Comparison of ENCODE assay signal across 8 cellular contexts in the genomic region with DNA sequence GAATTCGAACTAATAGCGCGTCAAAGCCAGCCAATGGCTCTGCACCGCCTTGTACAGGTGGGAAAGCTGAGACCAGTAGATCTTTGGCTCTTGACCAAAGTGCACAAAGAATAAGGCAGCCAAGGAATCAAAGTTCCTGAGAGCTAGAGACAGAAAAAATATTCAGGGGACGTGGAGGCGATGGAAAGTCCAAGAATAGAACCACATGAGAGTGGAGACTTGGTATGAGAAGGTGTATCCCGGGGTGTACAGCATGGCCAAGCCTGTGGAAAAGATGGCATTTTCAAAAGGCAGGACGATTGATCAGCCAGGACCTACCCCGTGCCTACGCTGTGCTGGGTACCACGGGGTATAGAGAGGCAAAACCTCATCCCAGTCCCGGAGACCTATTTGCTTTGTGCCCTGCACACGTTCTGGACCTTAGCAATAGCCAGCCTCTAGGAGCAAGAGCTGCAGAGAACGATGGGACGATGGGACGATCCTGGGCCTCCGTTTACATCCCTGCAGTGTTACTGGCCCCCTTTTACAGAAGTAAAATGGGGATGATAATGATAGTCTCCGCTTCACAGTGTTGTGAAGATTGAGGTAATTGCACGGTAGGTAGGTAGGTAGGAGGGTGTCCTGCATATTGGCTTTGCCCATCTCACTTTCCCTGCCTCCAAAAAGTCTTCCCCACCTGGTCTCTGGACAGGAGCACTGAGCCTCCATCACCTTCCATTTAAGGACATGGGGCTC. TPM values are rescaled to one million over a fixed set of nuclear protein-coding genes. Genes with fewer than 3 reads are reported as not detected.
DNase-seq lines count a peak whose midpoint lies in the region; ATAC-seq, FAIRE-seq and TF ChIP-seq lines count a peak whose summit lies in the region.

No MANE protein-coding gene starts in this region.

- H3K4me3 ChIP-seq in gastrocnemius medialis, result peak overlapping the region; percentile 62 to 99 (median 93)

- DNase-seq in NCI-H2107 treated with DMSO at 0.1 percent for 48 hours (lab: John Stamatoyannopoulos, UW; ENCODE audit: unreplicated experiment), result peak; percentile 46
- DNase-seq in NCI-H2107 (lab: John Stamatoyannopoulos, UW), result no peak
- peak; percentile 63 for DNase-seq in activated CD8-positive, alpha-beta memory T cell treated with anti-CD3 and anti-CD28 coated beads, Interleukin-2, amount 50 U/mL, for 48 hours
- DNase-seq in Right ventricle myocardium superior, result no peak
- no peak for DNase-seq in gastrocnemius medialis
- DNase-seq in H54 (ENCODE audit: insufficient read length, low spot score), result no peak
- no peak for DNase-seq in NCI-H2196 treated with DMSO at 0.1 percent for 48 hours (lab: John Stamatoyannopoulos, UW; ENCODE audit: unreplicated experiment)

- peaks cover 0 to 21% of the 10 kb centered on the region in 2 donors for H3K36me3 ChIP-seq in gastrocnemius medialis

- in situ Hi-C loops in gastrocnemius medialis (cut with MboI; ENCODE audit: low sequenced_read_pairs in 4 of 4), result loop anchor here in 2 of 4 donors (25.0 kb wide), 2 partner anchors 313 to 437 kb away; partner anchors contain the start of gene CCDC174 (in 1 of the 2)

- FAIRE-seq in H54 (lab: Jason Lieb, UNC), result no peak

- H3K27ac ChIP-seq in gastrocnemius medialis, result peak overlapping the region; percentile 87 to 96 (median 88)

- H3K4me1 ChIP-seq in gastrocnemius medialis, result peaks cover 36 to 41% of the 10 kb centered on the region in 2 donors

- no peak for TF ChIP-seq CTCF in gastrocnemius medialis (IDR thresholded peaks at IDR 0.05 in 4 of 5, conservative IDR thresholded peaks at IDR 0.05 in 1 of 5)

- no peaks in the 10 kb centered on the region for H3K27me3 ChIP-seq in gastrocnemius medialis

- ATAC-seq in HG03432 (IDR thresholded peaks at IDR 0.05; ENCODE audit: unreplicated experiment) (peak; percentile 28), Right ventricle myocardium superior (ENCODE audit: poor library complexity) (peak; percentile 5), gastrocnemius medialis (peak; percentile 4 to 5)

- TF ChIP-seq POLR2A in gastrocnemius medialis (IDR thresholded peaks at IDR 0.05) (no peak), H54 (IDR thresholded peaks at IDR 0.05; ENCODE audit: low read depth, low read length) (no peak)

- H3K9me3 ChIP-seq in gastrocnemius medialis, result no peaks in the 10 kb centered on the region

- intact Hi-C loops in Right ventricle myocardium superior (cut with DNase I), result loop anchor here (10.0 kb wide), 1 partner anchor 105 kb away; the partner anchor contains the start of gene CAPN7
- intact Hi-C loops in gastrocnemius medialis (cut with DNase I; ENCODE audit: low total_unique reads), result loop anchor here (1.0 to 5.0 kb wide), 5 partner anchors 34 to 447 kb away; partner anchors contain the start of genes CCDC174, MRPS25 and NR2C2

RNA-seq across cellular contexts. Expression of gene RBSN, which starts 0.6 kb away (rescaled TPM):
- total RNA-seq in Right ventricle myocardium superior (17.1 TPM), gastrocnemius medialis (10 to 100 TPM; 26.8 to 42.6 (median 28.6) TPM)

RNA-seq across cellular contexts. Expression of gene MRPS25, which starts 34.4 kb away (rescaled TPM):
- total RNA-seq in Right ventricle myocardium superior, result 152 TPM
- 10 to 100 TPM; 71.4 to 88.6 (median 73.9) TPM for total RNA-seq in gastrocnemius medialis

Comparison
In these comparisons a context has a peak if more than half of its experiments do, and no peak if none do; other contexts are left out.
1. DNase-seq: peak in NCI-H2107 treated with DMSO at 0.1 percent for 48 hours (single experiment) and activated CD8-positive, alpha-beta memory T cell treated with anti-CD3 and anti-CD28 coated beads, Interleukin-2, amount 50 U/mL, for 48 hours (single experiment); none in NCI-H2107 (single experiment), Right ventricle myocardium superior (single experiment), gastrocnemius medialis (0 of 2), H54 (single experiment) and NCI-H2196 treated with DMSO at 0.1 percent for 48 hours (single experiment).
2. Peak in every context shown above with its lines, with median percentiles within 50 percentile points of each other: ATAC-seq.